In the genomic region with DNA sequence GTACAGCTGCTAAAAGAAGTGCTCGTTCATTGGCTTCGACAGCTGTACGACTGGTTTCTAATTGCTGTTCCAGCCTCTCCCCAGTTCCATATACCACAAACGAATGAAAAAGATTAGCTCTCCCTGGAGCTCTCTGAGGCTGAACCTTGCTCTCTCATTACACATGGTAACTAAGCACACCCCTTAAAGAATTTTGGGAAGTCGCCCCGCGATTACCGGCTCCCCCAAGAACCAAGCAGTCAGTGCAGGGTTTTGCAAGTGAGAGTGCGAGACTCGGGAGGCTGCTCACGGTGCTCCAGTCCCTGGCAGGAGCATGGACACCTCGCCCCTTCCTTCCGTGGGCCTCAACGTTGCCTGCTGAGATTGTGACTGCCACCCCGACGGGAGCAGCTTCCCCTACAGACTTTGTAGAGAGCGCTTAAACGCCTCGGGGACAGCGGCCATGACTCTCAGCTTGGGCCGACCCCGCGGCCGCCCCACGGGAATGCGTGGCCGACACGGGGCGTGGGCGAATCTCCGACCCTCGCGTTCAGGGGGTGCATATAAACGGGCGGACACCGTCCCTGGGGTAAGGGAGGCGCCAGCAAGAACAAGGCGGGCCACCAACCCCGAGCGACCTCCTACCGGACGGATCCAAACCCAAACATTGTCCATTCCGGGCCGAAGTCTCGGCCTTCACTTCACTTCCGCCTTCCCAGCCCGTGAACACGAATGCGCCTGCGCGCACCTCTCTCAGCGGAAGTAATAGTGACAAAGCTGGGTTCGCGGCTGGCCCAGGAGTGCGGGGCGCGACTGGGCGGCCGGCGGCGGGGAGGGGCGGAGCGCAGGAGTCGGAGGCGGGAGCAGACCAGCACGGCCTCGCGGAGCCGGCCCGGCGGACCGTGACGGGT, we compare ENCODE assay signal across 8 cellular contexts. TPM values are rescaled to one million over a fixed set of nuclear protein-coding genes. Genes with fewer than 3 reads are reported as not detected.
A peak's percentile ranks its signal among the peaks of the same experiment; 100 is the strongest.
DNase-seq lines count a peak whose midpoint lies in the region; ATAC-seq and TF ChIP-seq lines count a peak whose summit lies in the region.

A gene with protein sequence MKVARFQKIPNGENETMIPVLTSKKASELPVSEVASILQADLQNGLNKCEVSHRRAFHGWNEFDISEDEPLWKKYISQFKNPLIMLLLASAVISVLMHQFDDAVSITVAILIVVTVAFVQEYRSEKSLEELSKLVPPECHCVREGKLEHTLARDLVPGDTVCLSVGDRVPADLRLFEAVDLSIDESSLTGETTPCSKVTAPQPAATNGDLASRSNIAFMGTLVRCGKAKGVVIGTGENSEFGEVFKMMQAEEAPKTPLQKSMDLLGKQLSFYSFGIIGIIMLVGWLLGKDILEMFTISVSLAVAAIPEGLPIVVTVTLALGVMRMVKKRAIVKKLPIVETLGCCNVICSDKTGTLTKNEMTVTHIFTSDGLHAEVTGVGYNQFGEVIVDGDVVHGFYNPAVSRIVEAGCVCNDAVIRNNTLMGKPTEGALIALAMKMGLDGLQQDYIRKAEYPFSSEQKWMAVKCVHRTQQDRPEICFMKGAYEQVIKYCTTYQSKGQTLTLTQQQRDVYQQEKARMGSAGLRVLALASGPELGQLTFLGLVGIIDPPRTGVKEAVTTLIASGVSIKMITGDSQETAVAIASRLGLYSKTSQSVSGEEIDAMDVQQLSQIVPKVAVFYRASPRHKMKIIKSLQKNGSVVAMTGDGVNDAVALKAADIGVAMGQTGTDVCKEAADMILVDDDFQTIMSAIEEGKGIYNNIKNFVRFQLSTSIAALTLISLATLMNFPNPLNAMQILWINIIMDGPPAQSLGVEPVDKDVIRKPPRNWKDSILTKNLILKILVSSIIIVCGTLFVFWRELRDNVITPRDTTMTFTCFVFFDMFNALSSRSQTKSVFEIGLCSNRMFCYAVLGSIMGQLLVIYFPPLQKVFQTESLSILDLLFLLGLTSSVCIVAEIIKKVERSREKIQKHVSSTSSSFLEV (plus strand): TSS at position 845 of the 890 bp plus-strand sequence. CDS start 686 bp downstream, outside the sequence.

- H3K9ac ChIP-seq in muscle layer of colon (ENCODE audit: low read length): peak within 1 kb of the TSS; percentile 86

- peak; percentile 89 for ATAC-seq in GM21723 (IDR thresholded peaks at IDR 0.05; ENCODE audit: unreplicated experiment)
- peak; percentile 87 to 88 for ATAC-seq in activated T-cell treated with anti-CD3 and anti-CD28 coated beads, Interleukin-2, amount 50 U/mL, for 4 hours
- ATAC-seq in esophagus mucosa: peak; percentile 98

- no peaks in the 10 kb centered on the region for H3K36me3 ChIP-seq in muscle layer of colon (ENCODE audit: insufficient read depth, low read length)

- no peaks in the 10 kb centered on the region for H3K9me3 Mint-ChIP-seq in activated T-cell treated with anti-CD3 and anti-CD28 coated beads, Interleukin-2, amount 50 U/mL, for 4 hours

- H3K4me3 Mint-ChIP-seq in activated T-cell treated with anti-CD3 and anti-CD28 coated beads, Interleukin-2, amount 50 U/mL, for 4 hours: peak within 1 kb of the TSS; percentile 95

- no peaks in the 10 kb centered on the region for H3K27me3 Mint-ChIP-seq in activated T-cell treated with anti-CD3 and anti-CD28 coated beads, Interleukin-2, amount 50 U/mL, for 4 hours (ENCODE audit: low read depth)

- peaks cover 40% of the 10 kb centered on the region for H3K4me1 Mint-ChIP-seq in activated T-cell treated with anti-CD3 and anti-CD28 coated beads, Interleukin-2, amount 50 U/mL, for 4 hours (ENCODE audit: low read depth)

- peak within 1 kb of the TSS; percentile 94 for H3K27ac ChIP-seq in muscle layer of colon (ENCODE audit: low read depth, low read length)

- H3K4me3 ChIP-seq in muscle layer of colon (ENCODE audit: low read depth in 1 of 2, low read length in 2 of 2): peak within 1 kb of the TSS; percentile 84 to 93

- no peaks in the 10 kb centered on the region for H3K27me3 ChIP-seq in muscle layer of colon (ENCODE audit: control insufficient read depth in 1 of 2, insufficient read depth in 2 of 2, low read length in 2 of 2)

- no peaks in the 10 kb centered on the region for H3K9me3 ChIP-seq in muscle layer of colon (ENCODE audit: low read length)

- DNase-seq in DMS53 treated with DMSO at 0.1 percent for 48 hours (lab: John Stamatoyannopoulos, UW; ENCODE audit: unreplicated experiment): peak; percentile 90
- DNase-seq in KG1 (lab: John Stamatoyannopoulos, UW): peak; percentile 92
- DNase-seq in activated T-cell treated with anti-CD3 and anti-CD28 coated beads, Interleukin-2, amount 50 U/mL, for 4 hours: peak; percentile 84
- DNase-seq in stimulated activated CD8-positive, alpha-beta memory T cell treated with anti-CD3 and anti-CD28 coated beads, Interleukin-7, amount 100 ng/mL, for 24 hours (ENCODE audit: low read depth): peak; percentile 78

- no peaks in the 10 kb centered on the region for H3K36me3 Mint-ChIP-seq in activated T-cell treated with anti-CD3 and anti-CD28 coated beads, Interleukin-2, amount 50 U/mL, for 4 hours (ENCODE audit: insufficient read depth)

- H3K4me1 ChIP-seq in muscle layer of colon (ENCODE audit: insufficient read depth, low read length): peaks cover 14% of the 10 kb centered on the region

TF ChIP-seq in PFSK-1, 5 proteins besides CTCF, POLR2A, EP300 and RAD21:
- 0 out of 2 replicates have a peak, but pooled peaks have one; percentile 46 for TF ChIP-seq SIN3A (IDR thresholded peaks at IDR 0.05; ENCODE audit: borderline replicate concordance, insufficient read depth, low read length)
- TF ChIP-seq FOXP2 (optimal IDR thresholded peaks at IDR 0.05; ENCODE audit: borderline replicate concordance, extremely low read depth, extremely low read length, insufficient read depth): peak; percentile 58
- TF ChIP-seq TAF1 (IDR thresholded peaks at IDR 0.05; ENCODE audit: borderline replicate concordance, insufficient read depth, low read length): peak; percentile 65; the same call in 1 of the 2 replicates
- peak; percentile 81; the same call in 1 of the 2 replicates for TF ChIP-seq POLR2AphosphoS5 (IDR thresholded peaks at IDR 0.05; ENCODE audit: low read depth, low read length)
- TF ChIP-seq, protein P1, sequence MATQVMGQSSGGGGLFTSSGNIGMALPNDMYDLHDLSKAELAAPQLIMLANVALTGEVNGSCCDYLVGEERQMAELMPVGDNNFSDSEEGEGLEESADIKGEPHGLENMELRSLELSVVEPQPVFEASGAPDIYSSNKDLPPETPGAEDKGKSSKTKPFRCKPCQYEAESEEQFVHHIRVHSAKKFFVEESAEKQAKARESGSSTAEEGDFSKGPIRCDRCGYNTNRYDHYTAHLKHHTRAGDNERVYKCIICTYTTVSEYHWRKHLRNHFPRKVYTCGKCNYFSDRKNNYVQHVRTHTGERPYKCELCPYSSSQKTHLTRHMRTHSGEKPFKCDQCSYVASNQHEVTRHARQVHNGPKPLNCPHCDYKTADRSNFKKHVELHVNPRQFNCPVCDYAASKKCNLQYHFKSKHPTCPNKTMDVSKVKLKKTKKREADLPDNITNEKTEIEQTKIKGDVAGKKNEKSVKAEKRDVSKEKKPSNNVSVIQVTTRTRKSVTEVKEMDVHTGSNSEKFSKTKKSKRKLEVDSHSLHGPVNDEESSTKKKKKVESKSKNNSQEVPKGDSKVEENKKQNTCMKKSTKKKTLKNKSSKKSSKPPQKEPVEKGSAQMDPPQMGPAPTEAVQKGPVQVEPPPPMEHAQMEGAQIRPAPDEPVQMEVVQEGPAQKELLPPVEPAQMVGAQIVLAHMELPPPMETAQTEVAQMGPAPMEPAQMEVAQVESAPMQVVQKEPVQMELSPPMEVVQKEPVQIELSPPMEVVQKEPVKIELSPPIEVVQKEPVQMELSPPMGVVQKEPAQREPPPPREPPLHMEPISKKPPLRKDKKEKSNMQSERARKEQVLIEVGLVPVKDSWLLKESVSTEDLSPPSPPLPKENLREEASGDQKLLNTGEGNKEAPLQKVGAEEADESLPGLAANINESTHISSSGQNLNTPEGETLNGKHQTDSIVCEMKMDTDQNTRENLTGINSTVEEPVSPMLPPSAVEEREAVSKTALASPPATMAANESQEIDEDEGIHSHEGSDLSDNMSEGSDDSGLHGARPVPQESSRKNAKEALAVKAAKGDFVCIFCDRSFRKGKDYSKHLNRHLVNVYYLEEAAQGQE (IDR thresholded peaks at IDR 0.05; ENCODE audit: insufficient read depth in 1 of 2, low read depth in 2 of 2, low read length in 2 of 2): no peak

RNA-seq across cellular contexts. Expression of the gene that starts here (rescaled TPM):
- polyA plus RNA-seq in PFSK-1 (2012; ENCODE audit: insufficient read length, low read depth): 7.8 TPM
- 10 to 100 TPM; 50.2 to 55.3 (median 51.9) TPM for total RNA-seq in activated T-cell treated with anti-CD3 and anti-CD28 coated beads, Interleukin-2, amount 50 U/mL, for 4 hours
- total RNA-seq in esophagus mucosa: 33.9 TPM

Comparison
In these comparisons a context has a peak if more than half of its experiments do, and no peak if none do; other contexts are left out.
1. Peak in every context shown above with its lines: DNase-seq, ATAC-seq, H3K4me3 ChIP-seq and H3K27ac ChIP-seq.